Comparison of ENCODE assay signal across 1 cellular context in genomic region chr14:98175436-98175835, GRCh38.
TF ChIP-seq lines count a peak whose summit lies in the region.

No MANE protein-coding gene starts in this region.

TF ChIP-seq in SK-N-SH, 30 proteins besides CTCF, POLR2A, EP300 and RAD21 (continued from another document):
- TF ChIP-seq, protein P1, sequence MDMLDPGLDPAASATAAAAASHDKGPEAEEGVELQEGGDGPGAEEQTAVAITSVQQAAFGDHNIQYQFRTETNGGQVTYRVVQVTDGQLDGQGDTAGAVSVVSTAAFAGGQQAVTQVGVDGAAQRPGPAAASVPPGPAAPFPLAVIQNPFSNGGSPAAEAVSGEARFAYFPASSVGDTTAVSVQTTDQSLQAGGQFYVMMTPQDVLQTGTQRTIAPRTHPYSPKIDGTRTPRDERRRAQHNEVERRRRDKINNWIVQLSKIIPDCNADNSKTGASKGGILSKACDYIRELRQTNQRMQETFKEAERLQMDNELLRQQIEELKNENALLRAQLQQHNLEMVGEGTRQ (IDR thresholded peaks at IDR 0.05; ENCODE audit: borderline replicate concordance, low read depth, low read length): no peak
- TF ChIP-seq FOXJ3 (CRISPR knock-in tag; IDR thresholded peaks at IDR 0.05): no peak
- no peak for TF ChIP-seq GABPA (IDR thresholded peaks at IDR 0.05; ENCODE audit: low read depth)
- TF ChIP-seq NFIC (IDR thresholded peaks at IDR 0.05; ENCODE audit: borderline replicate concordance): no peak
- no peak for TF ChIP-seq JUND (IDR thresholded peaks at IDR 0.05)
- no peak for TF ChIP-seq MXI1 (IDR thresholded peaks at IDR 0.05; ENCODE audit: low read depth, low read length)
- TF ChIP-seq, protein P2, sequence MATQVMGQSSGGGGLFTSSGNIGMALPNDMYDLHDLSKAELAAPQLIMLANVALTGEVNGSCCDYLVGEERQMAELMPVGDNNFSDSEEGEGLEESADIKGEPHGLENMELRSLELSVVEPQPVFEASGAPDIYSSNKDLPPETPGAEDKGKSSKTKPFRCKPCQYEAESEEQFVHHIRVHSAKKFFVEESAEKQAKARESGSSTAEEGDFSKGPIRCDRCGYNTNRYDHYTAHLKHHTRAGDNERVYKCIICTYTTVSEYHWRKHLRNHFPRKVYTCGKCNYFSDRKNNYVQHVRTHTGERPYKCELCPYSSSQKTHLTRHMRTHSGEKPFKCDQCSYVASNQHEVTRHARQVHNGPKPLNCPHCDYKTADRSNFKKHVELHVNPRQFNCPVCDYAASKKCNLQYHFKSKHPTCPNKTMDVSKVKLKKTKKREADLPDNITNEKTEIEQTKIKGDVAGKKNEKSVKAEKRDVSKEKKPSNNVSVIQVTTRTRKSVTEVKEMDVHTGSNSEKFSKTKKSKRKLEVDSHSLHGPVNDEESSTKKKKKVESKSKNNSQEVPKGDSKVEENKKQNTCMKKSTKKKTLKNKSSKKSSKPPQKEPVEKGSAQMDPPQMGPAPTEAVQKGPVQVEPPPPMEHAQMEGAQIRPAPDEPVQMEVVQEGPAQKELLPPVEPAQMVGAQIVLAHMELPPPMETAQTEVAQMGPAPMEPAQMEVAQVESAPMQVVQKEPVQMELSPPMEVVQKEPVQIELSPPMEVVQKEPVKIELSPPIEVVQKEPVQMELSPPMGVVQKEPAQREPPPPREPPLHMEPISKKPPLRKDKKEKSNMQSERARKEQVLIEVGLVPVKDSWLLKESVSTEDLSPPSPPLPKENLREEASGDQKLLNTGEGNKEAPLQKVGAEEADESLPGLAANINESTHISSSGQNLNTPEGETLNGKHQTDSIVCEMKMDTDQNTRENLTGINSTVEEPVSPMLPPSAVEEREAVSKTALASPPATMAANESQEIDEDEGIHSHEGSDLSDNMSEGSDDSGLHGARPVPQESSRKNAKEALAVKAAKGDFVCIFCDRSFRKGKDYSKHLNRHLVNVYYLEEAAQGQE (IDR thresholded peaks at IDR 0.05; ENCODE audit: low read depth, low read length): no peak
- TF ChIP-seq SMC3 (IDR thresholded peaks at IDR 0.05; ENCODE audit: low read depth, low read length): no peak
